ENCODE assay signal across 1 cellular context in genomic region chr6:4018194-4019111, GRCh38.
TF ChIP-seq lines count a peak whose summit lies in the region.

No MANE protein-coding gene starts in this region.

TF ChIP-seq in GM23338, 12 proteins besides CTCF, POLR2A, EP300 and RAD21 (continued from another document):
- TF ChIP-seq ZNF462 (CRISPR knock-in tag; IDR thresholded peaks at IDR 0.05) (no peak), STAT1 (IDR thresholded peaks at IDR 0.05; ENCODE audit: unreplicated experiment) (no peak)
TF ChIP-seq in GM23338: peak in this region for 3.
